8 cellular contexts compared by ENCODE assay signal in the genomic region with DNA sequence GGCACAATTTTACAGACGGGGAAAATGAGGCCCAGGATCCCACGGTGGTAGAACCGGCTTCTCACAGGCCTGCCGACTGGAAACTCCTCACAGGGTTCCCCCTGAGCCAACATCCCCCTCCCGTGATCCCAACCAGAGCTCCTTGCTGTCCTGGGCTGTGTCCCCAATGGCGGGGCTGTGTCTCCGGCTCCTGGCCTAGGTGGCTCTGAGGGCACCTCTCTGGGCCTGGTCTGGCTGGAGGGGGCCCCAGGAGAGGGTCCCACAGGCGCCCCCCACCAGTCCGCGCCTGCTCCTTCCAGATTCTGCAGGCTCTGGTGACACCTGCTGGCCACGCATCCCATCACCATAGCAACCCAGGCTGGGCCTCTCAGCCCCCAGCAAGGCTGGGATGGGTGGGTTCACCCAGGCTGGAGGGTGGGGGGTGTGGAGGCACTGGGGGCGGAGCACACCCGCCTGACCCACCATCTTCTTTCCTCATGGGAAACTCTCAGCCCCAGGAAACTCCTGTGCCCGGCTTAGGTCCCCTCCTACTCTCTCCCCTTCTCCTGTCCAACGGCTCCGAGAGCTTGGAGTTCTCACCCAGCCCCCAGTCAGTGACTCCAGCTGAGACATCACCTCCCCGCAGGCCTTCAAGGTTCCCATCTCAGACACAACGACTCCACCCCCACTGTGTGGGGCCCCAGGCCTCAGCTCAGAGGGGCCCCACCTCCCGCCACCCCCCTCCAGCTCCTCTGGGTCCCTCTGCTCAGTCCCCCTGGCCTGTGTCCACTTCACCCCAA. TPM values are rescaled to one million over a fixed set of nuclear protein-coding genes. Genes with fewer than 3 reads are reported as not detected.
DNase-seq lines count a peak whose midpoint lies in the region; ATAC-seq and TF ChIP-seq lines count a peak whose summit lies in the region.

No MANE protein-coding gene starts in this region.

- no peak overlapping the region for H4K8ac ChIP-seq in mesendoderm (ENCODE audit: low read depth, low read length)

- H3K4me1 Mint-ChIP-seq in activated CD4-positive, alpha-beta T cell treated with anti-CD3 and anti-CD28 coated beads, Interleukin-2, amount 10 ng/mL, durations not matched to agents 24 days and 14 days = no peaks in the 10 kb centered on the region

- no peaks in the 10 kb centered on the region for H3K79me2 ChIP-seq in mesendoderm (ENCODE audit: control insufficient read depth, insufficient read depth, low read length)

- no peak overlapping the region for H3K4me3 Mint-ChIP-seq in activated CD4-positive, alpha-beta T cell treated with anti-CD3 and anti-CD28 coated beads, Interleukin-2, amount 10 ng/mL, durations not matched to agents 24 days and 14 days

- no CpG with 5 or more reads among the region's 19 CpGs for WGBS in mesendoderm (ENCODE audit: extremely low coverage, insufficient coverage, low lambda C conversion rate)

- DNase-seq in COLO668 (lab: John Stamatoyannopoulos, UW; ENCODE audit: unreplicated experiment) (peak; percentile 61), HuH-7 (ENCODE audit: low spot score) (peak; percentile 74), mesendoderm (peak; percentile 80), upper lobe of right lung (peak; percentile 76), putamen (ENCODE audit: low spot score) (no peak), KG1 (lab: John Stamatoyannopoulos, UW) (no peak)
- peak; percentile 75 for DNase-seq in activated CD4-positive, alpha-beta T cell treated with anti-CD3 and anti-CD28 coated beads, Interleukin-2, amount 10 ng/mL, durations not matched to agents 24 days and 14 days
- peak; percentile 34 for DNase-seq in effector CD4-positive, alpha-beta T cell

- H3K23ac ChIP-seq in mesendoderm (ENCODE audit: low read length) = no peak overlapping the region

- ATAC-seq in upper lobe of right lung = peak; percentile 77

- H3K4me1 ChIP-seq in mesendoderm (ENCODE audit: control insufficient read depth, low read depth, low read length) = no peaks in the 10 kb centered on the region
- H3K4me1 ChIP-seq in upper lobe of right lung = no peaks in the 10 kb centered on the region

- no peak overlapping the region for H2BK5ac ChIP-seq in mesendoderm (ENCODE audit: low read length)

- no peak overlapping the region for H3K4me2 ChIP-seq in mesendoderm (ENCODE audit: low read length)

- H3K27ac ChIP-seq in mesendoderm (ENCODE audit: low read depth, low read length) (no peak overlapping the region), upper lobe of right lung (no peak overlapping the region)

- no peaks in the 10 kb centered on the region for H3K79me1 ChIP-seq in mesendoderm (ENCODE audit: low read length)

- peaks cover 2% of the 10 kb centered on the region for H3K27me3 Mint-ChIP-seq in activated CD4-positive, alpha-beta T cell treated with anti-CD3 and anti-CD28 coated beads, Interleukin-2, amount 10 ng/mL, durations not matched to agents 24 days and 14 days

- no peak overlapping the region for H3K56ac ChIP-seq in mesendoderm (ENCODE audit: low read length)

- H3K18ac ChIP-seq in mesendoderm (ENCODE audit: low read length) = no peak overlapping the region

- H4K5ac ChIP-seq in mesendoderm (ENCODE audit: low read length) = no peak overlapping the region

- H3K4me3 ChIP-seq in mesendoderm (ENCODE audit: low read length) (no peak overlapping the region), upper lobe of right lung (no peak overlapping the region)

- no peak overlapping the region for H3K4ac ChIP-seq in mesendoderm (ENCODE audit: low read depth, low read length)

- H3K9me3 Mint-ChIP-seq in activated CD4-positive, alpha-beta T cell treated with anti-CD3 and anti-CD28 coated beads, Interleukin-2, amount 10 ng/mL, durations not matched to agents 24 days and 14 days = no peaks in the 10 kb centered on the region

- no peaks in the 10 kb centered on the region for H3K36me3 Mint-ChIP-seq in activated CD4-positive, alpha-beta T cell treated with anti-CD3 and anti-CD28 coated beads, Interleukin-2, amount 10 ng/mL, durations not matched to agents 24 days and 14 days (ENCODE audit: low read depth)

- H2BK120ac ChIP-seq in mesendoderm (ENCODE audit: low read depth, low read length) = no peak overlapping the region

- no peak overlapping the region for H2AK5ac ChIP-seq in mesendoderm (ENCODE audit: low read length)

- no peak overlapping the region for H3K27ac Mint-ChIP-seq in activated CD4-positive, alpha-beta T cell treated with anti-CD3 and anti-CD28 coated beads, Interleukin-2, amount 10 ng/mL, durations not matched to agents 24 days and 14 days

- H3K27me3 ChIP-seq in mesendoderm (ENCODE audit: insufficient read depth, low read length, poor library complexity) (no peaks in the 10 kb centered on the region), upper lobe of right lung (no peaks in the 10 kb centered on the region)

- intact Hi-C loops in activated CD4-positive, alpha-beta T cell treated with anti-CD3 and anti-CD28 coated beads, Interleukin-2, amount 10 ng/mL, durations not matched to agents 24 days and 14 days (cut with micrococcal nuclease) = no loop called here
- intact Hi-C loops in upper lobe of right lung (cut with DNase I) = no loop called here

- H3K9me3 ChIP-seq in upper lobe of right lung = no peaks in the 10 kb centered on the region

- H3K9ac ChIP-seq in mesendoderm (ENCODE audit: low read length) = no peak overlapping the region

- no peak overlapping the region for H2BK15ac ChIP-seq in mesendoderm (replicated peaks; ENCODE audit: low read depth)

- H3K36me3 ChIP-seq in mesendoderm (ENCODE audit: control insufficient read depth, insufficient read depth, low read length) (no peaks in the 10 kb centered on the region), upper lobe of right lung (no peaks in the 10 kb centered on the region)

- TF ChIP-seq CTCF in upper lobe of right lung (IDR thresholded peaks at IDR 0.05) = peak; percentile 70

RNA-seq across cellular contexts. Expression of a gene that starts 27.1 kb away (rescaled TPM):
- total RNA-seq in activated CD4-positive, alpha-beta T cell treated with anti-CD3 and anti-CD28 coated beads, Interleukin-2, amount 10 ng/mL, durations not matched to agents 24 days and 14 days = 40.0 and 43.3 TPM in 2 replicates
- 23.2 TPM for polyA plus RNA-seq in mesendoderm (2013, experiment 1 of 2)
- polyA plus RNA-seq in mesendoderm (2013, experiment 2 of 2) = 22.9 TPM
- total RNA-seq in upper lobe of right lung = 118 TPM

Comparison
In these comparisons a context has a peak if more than half of its experiments do, and no peak if none do; other contexts are left out.
1. DNase-seq: peak in COLO668 (single experiment), HuH-7 (single experiment), activated CD4-positive, alpha-beta T cell treated with anti-CD3 and anti-CD28 coated beads, Interleukin-2, amount 10 ng/mL, durations not matched to agents 24 days and 14 days (single experiment), effector CD4-positive, alpha-beta T cell (single experiment), mesendoderm (single experiment) and upper lobe of right lung (single experiment); none in putamen (single experiment) and KG1 (single experiment).